Comparison of ENCODE assay signal across 8 cellular contexts in genomic region chr19:58386166-58386575, GRCh38. TPM values are rescaled to one million over a fixed set of nuclear protein-coding genes. Genes with fewer than 3 reads are reported as not detected.
A peak's percentile ranks its signal among the peaks of the same experiment; 100 is the strongest.
DNase-seq lines count a peak whose midpoint lies in the region; ATAC-seq and TF ChIP-seq lines count a peak whose summit lies in the region.

No MANE protein-coding gene starts in this region.

- POLR2A ChIA-PET in IMR-90 (lab: Charles Lee; ENCODE audit: unreplicated experiment), result no interaction called here

- peaks cover 17 to 55% of the 10 kb centered on the region in 2 experiments; a peak in 3 of 4 replicates for H3K79me1 ChIP-seq in IMR-90 (ENCODE audit: low read depth in 1 of 2, low read length in 2 of 2)

- H3K27me3 Mint-ChIP-seq in T-helper 2 cell treated with Interferon-gamma antibody and Interleukin-4, amounts not matched to agents 5 μg/mL and 100 μg/mL, for 36 hours (ENCODE audit: low read depth), result no peaks in the 10 kb centered on the region
- no peaks in the 10 kb centered on the region for H3K27me3 Mint-ChIP-seq in memory B cell

- H2BK5ac ChIP-seq in IMR-90 (ENCODE audit: low read depth, low read length, poor library complexity, severe bottlenecking), result peak overlapping the region; percentile 87

- no peak overlapping the region for H2BK20ac ChIP-seq in IMR-90 (ENCODE audit: low read depth, low read length)

- WGBS in IMR-90 (ENCODE audit: extremely low coverage in 2 of 2, insufficient read length in 1 of 2), 2 experiments, result 20% methylated on average over 5 of the region's 29 CpGs; no CpG with 5 or more reads in 1 of the 2 experiments

- CTCF ChIA-PET in IMR-90 (lab: Yijun Ruan, JAX), result no interaction called here

- H3K27ac Mint-ChIP-seq in T-helper 2 cell treated with Interferon-gamma antibody and Interleukin-4, amounts not matched to agents 5 μg/mL and 100 μg/mL, for 36 hours, result peak overlapping the region; percentile 94
- peak overlapping the region; percentile 89 for H3K27ac Mint-ChIP-seq in memory B cell

- no peak for TF ChIP-seq CTCF in IMR-90 (conservative IDR thresholded peaks at IDR 0.05; ENCODE audit: low read depth, low read length)
- TF ChIP-seq CTCF in breast epithelium (IDR thresholded peaks at IDR 0.05), result no peak
- no peak for TF ChIP-seq CTCF in vagina (IDR thresholded peaks at IDR 0.05)
- no peak for TF ChIP-seq CTCF in GM20000 (IDR thresholded peaks at IDR 0.05; ENCODE audit: extremely low read depth, missing control alignments)

- peak overlapping the region; percentile 99 for H3K4me3 Mint-ChIP-seq in T-helper 2 cell treated with Interferon-gamma antibody and Interleukin-4, amounts not matched to agents 5 μg/mL and 100 μg/mL, for 36 hours
- peak overlapping the region; percentile 92 for H3K4me3 Mint-ChIP-seq in memory B cell

- H3K27ac ChIP-seq in IMR-90 (ENCODE audit: insufficient read depth, low read length), result peak overlapping the region; percentile 86
- peak overlapping the region; percentile 94 to 97 for H3K27ac ChIP-seq in breast epithelium
- peak overlapping the region; percentile 89 for H3K27ac ChIP-seq in vagina

- H2AK5ac ChIP-seq in IMR-90 (ENCODE audit: low read depth, low read length), result peak overlapping the region; percentile 93

- peak overlapping the region; percentile 70 for H4K5ac ChIP-seq in IMR-90 (ENCODE audit: low read depth, low read length)

- H3K14ac ChIP-seq in IMR-90 (replicated peaks; ENCODE audit: low read depth, low read length), result peak overlapping the region; percentile 92

- H3K27me3 ChIP-seq in IMR-90 (ENCODE audit: control insufficient read depth, insufficient read depth, low read length), result no peaks in the 10 kb centered on the region
- H3K27me3 ChIP-seq in breast epithelium, result no peaks in the 10 kb centered on the region
- H3K27me3 ChIP-seq in vagina, result no peaks in the 10 kb centered on the region

- peaks cover 21% of the 10 kb centered on the region for H3K9me1 ChIP-seq in IMR-90 (ENCODE audit: insufficient read depth, low read length)

- peak overlapping the region; percentile 90 for H3K4ac ChIP-seq in IMR-90 (ENCODE audit: low read depth, low read length)

- TF ChIP-seq POLR2A in IMR-90 (IDR thresholded peaks at IDR 0.05; ENCODE audit: low read depth, low read length), result no peak
- no peak for TF ChIP-seq POLR2A in breast epithelium (IDR thresholded peaks at IDR 0.05)
- TF ChIP-seq POLR2A in vagina (IDR thresholded peaks at IDR 0.05), result no peak

- H3K18ac ChIP-seq in IMR-90 (ENCODE audit: low read depth, low read length), result peak overlapping the region; percentile 38; the same call in 1 of the 2 replicates

- peak overlapping the region; percentile 70 for H3K56ac ChIP-seq in IMR-90 (ENCODE audit: extremely low read depth, insufficient read depth, low read length)

- H3K9me3 Mint-ChIP-seq in T-helper 2 cell treated with Interferon-gamma antibody and Interleukin-4, amounts not matched to agents 5 μg/mL and 100 μg/mL, for 36 hours, result no peaks in the 10 kb centered on the region
- no peaks in the 10 kb centered on the region for H3K9me3 Mint-ChIP-seq in memory B cell

- peak overlapping the region; percentile 73 for H3K4me2 ChIP-seq in IMR-90 (ENCODE audit: low read depth, low read length)

- peak overlapping the region; percentile 97 for H3K23ac ChIP-seq in IMR-90 (ENCODE audit: low read depth, low read length)

- intact Hi-C loops in IMR-90 (cut with micrococcal nuclease), result no loop called here
- intact Hi-C loops in breast epithelium (cut with DNase I; ENCODE audit: low total_unique reads), result no loop called here
- intact Hi-C loops in vagina (cut with DNase I), result no loop called here

- H3K4me3 ChIP-seq in IMR-90 (ENCODE audit: insufficient read depth, low read depth, low read length), result peak overlapping the region; percentile 55
- H3K4me3 ChIP-seq in breast epithelium, result peak overlapping the region; percentile 68 to 87 (median 86)
- H3K4me3 ChIP-seq in vagina, result peak overlapping the region; percentile 76 to 91

- no TSS peak for BruUV-seq in IMR-90 (replicated peaks; lab: Mats Ljungman, UMichigan)

- H2BK15ac ChIP-seq in IMR-90 (ENCODE audit: low read depth, low read length), result no peak overlapping the region

- H3K36me3 Mint-ChIP-seq in T-helper 2 cell treated with Interferon-gamma antibody and Interleukin-4, amounts not matched to agents 5 μg/mL and 100 μg/mL, for 36 hours (ENCODE audit: low read depth), result peaks cover 32% of the 10 kb centered on the region
- H3K36me3 Mint-ChIP-seq in memory B cell, result peaks cover 12% of the 10 kb centered on the region

- ATAC-seq in IMR-90 (ENCODE audit: low read depth) (peak; percentile 8; the same call in 1 of the 2 replicates), memory B cell (ENCODE audit: low read depth) (no peak)

- no peak for TF ChIP-seq RAD21 in IMR-90 (IDR thresholded peaks at IDR 0.05; ENCODE audit: low read length)

- dilution Hi-C loops in IMR-90 (cut with HindIII; ENCODE audit: low sequenced_read_pairs, unreplicated experiment), result no loop called here

- peak overlapping the region; percentile 93 to 96 for H4K8ac ChIP-seq in IMR-90 (ENCODE audit: low read depth in 2 of 2, low read length in 2 of 2)

- no peaks in the 10 kb centered on the region for H3K9me3 ChIP-seq in IMR-90 (ENCODE audit: control insufficient read depth, insufficient read depth, low read length)
- no peaks in the 10 kb centered on the region for H3K9me3 ChIP-seq in breast epithelium
- H3K9me3 ChIP-seq in vagina, result no peaks in the 10 kb centered on the region

- H2AK9ac ChIP-seq in IMR-90 (replicated peaks; ENCODE audit: low read depth, low read length, poor library complexity), result peak overlapping the region; percentile 100

- peaks cover 24% of the 10 kb centered on the region for H3K4me1 Mint-ChIP-seq in T-helper 2 cell treated with Interferon-gamma antibody and Interleukin-4, amounts not matched to agents 5 μg/mL and 100 μg/mL, for 36 hours (ENCODE audit: low read depth)
- H3K4me1 Mint-ChIP-seq in memory B cell, result peaks cover 21% of the 10 kb centered on the region

- H3K4me1 ChIP-seq in IMR-90 (ENCODE audit: control insufficient read depth, insufficient read depth, low read length) (peaks cover 12% of the 10 kb centered on the region), breast epithelium (peaks cover 12 to 22% of the 10 kb centered on the region in 2 donors), vagina (peaks cover 52% of the 10 kb centered on the region)

- DNase-seq in T-helper 2 cell treated with Interferon-gamma antibody and Interleukin-4, amounts not matched to agents 5 μg/mL and 100 μg/mL, for 36 hours (ENCODE audit: low spot score), result no peak
- no peak for DNase-seq in T-helper 2 cell
- no peak for DNase-seq in IMR-90
- no peak for DNase-seq in breast epithelium (ENCODE audit: low spot score in 2 of 2)
- no peak for DNase-seq in memory B cell (ENCODE audit: low spot score in 2 of 2)
- DNase-seq in vagina (ENCODE audit: extremely low spot score in 2 of 2), result no peak
- no peak for DNase-seq in A172 (ENCODE audit: low spot score)
- no peak for DNase-seq in GM20000 (ENCODE audit: low spot score)

- H2BK120ac ChIP-seq in IMR-90 (ENCODE audit: low read depth, low read length), result peak overlapping the region; percentile 52

- in situ Hi-C loops in IMR-90 (cut with MboI; ENCODE audit: low sequenced_read_pairs), result no loop called here

- H4K91ac ChIP-seq in IMR-90 (ENCODE audit: insufficient read depth, low read depth, low read length), result peak overlapping the region; percentile 92

- H3K36me3 ChIP-seq in IMR-90 (ENCODE audit: control insufficient read depth, insufficient read depth, low read length) (peaks cover 5% of the 10 kb centered on the region), breast epithelium (no peaks in the 10 kb centered on the region), vagina (peaks cover 0 to 24% of the 10 kb centered on the region in 2 donors)

- peak overlapping the region; percentile 96 for H2AFZ ChIP-seq in IMR-90 (replicated peaks; ENCODE audit: low read length, poor library complexity)

- peaks cover 31% of the 10 kb centered on the region for H4K20me1 ChIP-seq in IMR-90 (ENCODE audit: insufficient read depth, low read length)

- H3K9ac ChIP-seq in IMR-90 (ENCODE audit: low read depth, low read length), result peak overlapping the region; percentile 87

TF ChIP-seq in IMR-90, 13 proteins besides CTCF, POLR2A, EP300 and RAD21 (continues in another document):
- TF ChIP-seq FOS (IDR thresholded peaks at IDR 0.05; ENCODE audit: low read depth, low read length) (no peak), MAFK (IDR thresholded peaks at IDR 0.05; ENCODE audit: low read depth, low read length) (no peak)

RNA-seq across cellular contexts. Expression of gene RPS5, which starts 0.9 kb away (rescaled TPM):
- total RNA-seq in IMR-90 (2012; rRNA removed) (3,811 and 5,858 TPM in 2 replicates), breast epithelium (1,000 to 10,000 TPM; 1,794 to 2,659 (median 2,022) TPM), vagina (1,974 TPM)
- polyA plus RNA-seq in IMR-90 (2012; rRNA removed), result 3,265 and 3,617 TPM in 2 replicates
- 1,967 and 6,567 TPM in 2 replicates for polyA plus RNA-seq in IMR-90 (2012; cell fraction: cytosol; rRNA removed)
- 1,256 and 1,694 TPM in 2 replicates for polyA plus RNA-seq in IMR-90 (2012; cell fraction: nucleus; rRNA removed; ENCODE audit: low replicate concordance)
- 2,652 and 2,662 TPM in 2 replicates for total RNA-seq in A172 (2014; rRNA removed; shearing (Covaris generic))

RNA-seq across cellular contexts. Expression of gene ZNF837, which starts 5.3 kb away (rescaled TPM):
- total RNA-seq in IMR-90 (2012; rRNA removed), result 0.54 and 0.56 TPM in 2 replicates
- 1.2 and 1.9 TPM in 2 replicates for polyA plus RNA-seq in IMR-90 (2012; rRNA removed)
- polyA plus RNA-seq in IMR-90 (2012; cell fraction: cytosol; rRNA removed), result 1.7 and 1.9 TPM in 2 replicates
- 0.97 and 3.2 TPM in 2 replicates for polyA plus RNA-seq in IMR-90 (2012; cell fraction: nucleus; rRNA removed; ENCODE audit: low replicate concordance)
- 1 to 10 TPM; 1.3 to 6.6 (median 2.3) TPM for total RNA-seq in breast epithelium
- total RNA-seq in vagina, result 1.2 TPM
- total RNA-seq in A172 (2014; rRNA removed; shearing (Covaris generic)), result 3.7 and 5.7 TPM in 2 replicates

RNA-seq across cellular contexts. Expression of gene RNF225, which starts 9.3 kb away (rescaled TPM):
- not detected in 2 replicates for total RNA-seq in IMR-90 (2012; rRNA removed)
- 0.10 TPM in 1 of 2 replicates, not detected in the other for polyA plus RNA-seq in IMR-90 (2012; rRNA removed)
- polyA plus RNA-seq in IMR-90 (2012; cell fraction: cytosol; rRNA removed), result 0.12 TPM in 1 of 2 replicates, not detected in the other
- polyA plus RNA-seq in IMR-90 (2012; cell fraction: nucleus; rRNA removed; ENCODE audit: low replicate concordance), result 0.22 and 1.1 TPM in 2 replicates
- 1 to 10 TPM in 1 of 3 donors, not detected in 2; 2.9 TPM for total RNA-seq in breast epithelium
- 0.98 TPM for total RNA-seq in vagina
- not detected in 2 replicates for total RNA-seq in A172 (2014; rRNA removed; shearing (Covaris generic))

RNA-seq across cellular contexts. Expression of gene ZNF584, which starts 22.3 kb away (rescaled TPM):
- 12.8 and 15.4 TPM in 2 replicates for total RNA-seq in IMR-90 (2012; rRNA removed)
- polyA plus RNA-seq in IMR-90 (2012; rRNA removed), result 11.6 and 12.4 TPM in 2 replicates
- 7.0 and 8.6 TPM in 2 replicates for polyA plus RNA-seq in IMR-90 (2012; cell fraction: cytosol; rRNA removed)
- 7.3 and 10.9 TPM in 2 replicates for polyA plus RNA-seq in IMR-90 (2012; cell fraction: nucleus; rRNA removed; ENCODE audit: low replicate concordance)
- 10 to 100 TPM; 13.6 to 16.1 (median 15.8) TPM for total RNA-seq in breast epithelium
- total RNA-seq in vagina, result 16.7 TPM
- total RNA-seq in A172 (2014; rRNA removed; shearing (Covaris generic)), result 31.5 and 42.1 TPM in 2 replicates

RNA-seq across cellular contexts. Expression of gene ZNF497, which starts 23.6 kb away (rescaled TPM):
- total RNA-seq in IMR-90 (2012; rRNA removed) (0.18 and 0.56 TPM in 2 replicates), breast epithelium (1 to 10 TPM in 2 of 3 donors, under 1 TPM in 1; 0.80 to 5.3 (median 3.6) TPM), vagina (3.4 TPM)
- polyA plus RNA-seq in IMR-90 (2012; rRNA removed), result 0.24 and 0.27 TPM in 2 replicates
- 0.25 TPM in 2 replicates for polyA plus RNA-seq in IMR-90 (2012; cell fraction: cytosol; rRNA removed)
- polyA plus RNA-seq in IMR-90 (2012; cell fraction: nucleus; rRNA removed; ENCODE audit: low replicate concordance), result 1.2 and 4.0 TPM in 2 replicates
- total RNA-seq in A172 (2014; rRNA removed; shearing (Covaris generic)), result 1.7 and 2.4 TPM in 2 replicates
